In the genomic region with DNA sequence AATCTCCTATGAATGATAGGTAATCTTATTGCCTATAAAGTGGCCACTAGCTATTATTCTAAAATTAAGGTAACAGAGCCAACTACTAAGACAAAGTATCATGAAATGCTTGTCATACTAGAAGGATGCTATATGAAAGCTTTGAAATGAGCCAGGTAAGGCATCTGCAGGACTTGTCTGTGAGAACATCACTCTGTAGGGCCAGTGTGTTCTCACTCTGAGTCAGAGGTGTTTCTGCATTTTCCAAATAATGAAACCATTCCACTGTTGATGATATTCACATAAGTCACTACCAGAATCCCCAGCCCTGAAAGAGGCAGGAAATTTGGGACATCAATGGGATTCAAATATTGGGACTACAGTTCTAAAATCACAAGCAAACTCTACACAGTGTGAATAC, we compare ENCODE assay signal across 19 cellular contexts.
DNase-seq lines count a peak whose midpoint lies in the region; ATAC-seq and TF ChIP-seq lines count a peak whose summit lies in the region.
"Had no signal": no experiment of that assay in that cellular context is flagged by ENCODE, and none has a peak within 500 bp of the region (broad histone marks: within the 10 kb centered on the region; RNA-seq: fewer than 3 reads in every experiment).

No MANE protein-coding gene starts in this region.

- POLR2A ChIA-PET in GM10248 (lab: Yijun Ruan, JAX), result no interaction called here

- CTCF ChIA-PET in GM10248 (lab: Yijun Ruan, JAX), result no interaction called here

- DNase-seq in GM10248 (ENCODE audit: extremely low spot score), result peak; percentile 24
- peak; percentile 1 for DNase-seq in RKO (ENCODE audit: low spot score)
- DNase-seq in NCI-H146 treated with DMSO at 0.1 percent for 48 hours (lab: John Stamatoyannopoulos, UW; ENCODE audit: unreplicated experiment), result no peak
- no peak for DNase-seq in substantia nigra (lab: John Stamatoyannopoulos, UW)
- DNase-seq: activated CD4-positive, alpha-beta T cell treated with anti-CD3 and anti-CD28 coated beads for 4 hours; adrenal gland; Calu3; immature natural killer cell; NCI-H1092; NCI-H526 treated with DMSO at 0.1 percent for 48 hours; pancreas; stimulated activated CD4-positive, alpha-beta T cell treated with anti-CD3 and anti-CD28 coated beads, Interleukin-4, amount 100 ng/mL, for 24 hours; stimulated activated CD8-positive, alpha-beta memory T cell treated with anti-CD3 and anti-CD28 coated beads, Interleukin-4, amount 100 ng/mL, for 48 hours had no signal

- TF ChIP-seq CTCF in GM10248 (IDR thresholded peaks at IDR 0.05; ENCODE audit: control extremely low read depth, extremely low read depth, low read depth, missing control alignments), result no peak

- ATAC-seq in GM18502 (IDR thresholded peaks at IDR 0.05; ENCODE audit: poor library complexity, unreplicated experiment) (peak; percentile 64), HG02588 (IDR thresholded peaks at IDR 0.05; ENCODE audit: unreplicated experiment) (peak; percentile 29), HG03460 (IDR thresholded peaks at IDR 0.05; ENCODE audit: unreplicated experiment) (no peak)
- ATAC-seq: HCT116, K562, pancreas had no signal

- H3K27ac ChIP-seq in substantia nigra (ENCODE audit: low read depth, low read length, poor library complexity, severe bottlenecking), result no peak overlapping the region
- H3K27ac ChIP-seq: adrenal gland, pancreas, SK-N-MC had no signal

Comparison
In these comparisons a context has a peak if more than half of its experiments do, and no peak if none do; other contexts are left out.
1. DNase-seq: peak in GM10248 (single experiment) and RKO (single experiment); none in NCI-H146 treated with DMSO at 0.1 percent for 48 hours (single experiment) and substantia nigra (0 of 49).